ENCODE assay signal across 21 cellular contexts in genomic region chr11:7905549-7905948, GRCh38. TPM values are rescaled to one million over a fixed set of nuclear protein-coding genes. Genes with fewer than 3 reads are reported as not detected.
DNase-seq lines count a peak whose midpoint lies in the region; ATAC-seq and TF ChIP-seq lines count a peak whose summit lies in the region.
"Had no signal": no experiment of that assay in that cellular context is flagged by ENCODE, and none has a peak within 500 bp of the region (broad histone marks: within the 10 kb centered on the region; RNA-seq: fewer than 3 reads in every experiment).

No MANE protein-coding gene starts in this region.

- DNase-seq in WTC11 (ENCODE audit: low spot score) (no peak), hepatocyte (ENCODE audit: low spot score) (no peak), osteocyte (ENCODE audit: extremely low spot score, unreplicated experiment) (no peak), T-helper 9 cell (no peak), NOMO-1 (lab: John Stamatoyannopoulos, UW; ENCODE audit: unreplicated experiment in 2 of 2) (no peak)
- DNase-seq in activated CD8-positive, alpha-beta memory T cell treated with anti-CD3 and anti-CD28 coated beads for 24 hours, result no peak
- no peak for DNase-seq in stimulated activated CD8-positive, alpha-beta memory T cell treated with anti-CD3 and anti-CD28 coated beads, Interleukin-4, amount 100 ng/mL, for 48 hours
- DNase-seq: activated B cell treated with CpG ODN at 0.5 μM for 24 hours; activated CD8-positive, alpha-beta memory T cell treated with anti-CD3 and anti-CD28 coated beads, Interleukin-2, amount 50 U/mL, for 48 hours; activated naive CD4-positive, alpha-beta T cell; CD8-positive, alpha-beta memory T cell; GOT3; NCI-H526 treated with DMSO at 0.1 percent for 48 hours had no signal

- no peaks in the 10 kb centered on the region; the same call in none of the 2 replicates for H3K36me3 ChIP-seq in ES-I3 (ENCODE audit: insufficient read depth, low read length)
- no peaks in the 10 kb centered on the region for H3K36me3 ChIP-seq in hepatocyte (replicated peaks; ENCODE audit: insufficient read depth, low read depth)
- H3K36me3 ChIP-seq: vagina had no signal

- H3K27ac ChIP-seq in hepatocyte, result peak overlapping the region; percentile 69
- H3K27ac ChIP-seq: vagina had no signal

- no peaks in the 10 kb centered on the region for H3K9me3 ChIP-seq in ES-I3 (ENCODE audit: control insufficient read depth, insufficient read depth, low read length)
- no peaks in the 10 kb centered on the region for H3K9me3 ChIP-seq in hepatocyte (ENCODE audit: low read depth)
- H3K9me3 ChIP-seq: vagina had no signal

- peak overlapping the region; percentile 37 for H2AFZ ChIP-seq in hepatocyte

- H3K9ac ChIP-seq in ES-I3 (ENCODE audit: low read depth, low read length), result peak overlapping the region; percentile 56

- no peaks in the 10 kb centered on the region for H3K27me3 Mint-ChIP-seq in WTC11 (ENCODE audit: low read depth)
- H3K27me3 Mint-ChIP-seq in osteocyte (ENCODE audit: unreplicated experiment), result no peaks in the 10 kb centered on the region
- H3K27me3 Mint-ChIP-seq: brain had no signal

- H3K27me3 ChIP-seq in hepatocyte, result no peaks in the 10 kb centered on the region
- H3K27me3 ChIP-seq: vagina had no signal

- POLR2A ChIA-PET in WTC11 (lab: Charles Lee), result interaction anchor here (1.3 to 2.8 kb wide), 2 partner anchors 65 to 81 kb away, joined by 3 to 22 read pairs; partner anchors contain the start of gene EIF3F

- CTCF ChIA-PET in WTC11 (lab: Charles Lee), result interaction anchor here (0.7 to 6.2 kb wide), 24 partner anchors 10 to 553 kb away, joined by 3 to 138 read pairs (median 5); partner anchors contain the start of gene EIF3F

- H3K4me3 Mint-ChIP-seq in WTC11 (peak overlapping the region; percentile 3; the same call in 1 of the 2 replicates), osteocyte (ENCODE audit: unreplicated experiment) (no peak overlapping the region)
- H3K4me3 Mint-ChIP-seq: activated B cell treated with CpG ODN at 0.5 μM for 24 hours; brain; CD8-positive, alpha-beta memory T cell; stimulated activated effector memory CD8-positive, alpha-beta T cell treated with anti-CD3 and anti-CD28 coated beads, Interleukin-12 subunit alpha, Interleukin-12 subunit beta, amount 100 ng/mL, for 72 hours had no signal

- peak overlapping the region; percentile 83 for H3K27ac Mint-ChIP-seq in WTC11
- H3K27ac Mint-ChIP-seq in osteocyte (ENCODE audit: unreplicated experiment), result peak overlapping the region; percentile 17
- H3K27ac Mint-ChIP-seq: activated B cell treated with CpG ODN at 0.5 μM for 24 hours; brain; CD8-positive, alpha-beta memory T cell; stimulated activated effector memory CD8-positive, alpha-beta T cell treated with anti-CD3 and anti-CD28 coated beads, Interleukin-12 subunit alpha, Interleukin-12 subunit beta, amount 100 ng/mL, for 72 hours had no signal

- H4K20me1 ChIP-seq in hepatocyte (ENCODE audit: insufficient read depth, poor library complexity, severe bottlenecking), result no peaks in the 10 kb centered on the region

- H3K9me2 ChIP-seq in hepatocyte (replicated peaks; ENCODE audit: insufficient read depth), result no peaks in the 10 kb centered on the region

- H3K4me3 ChIP-seq in hepatocyte, result no peak overlapping the region
- H3K4me3 ChIP-seq: GM12878, vagina had no signal

- H3K4me1 ChIP-seq in ES-I3 (ENCODE audit: insufficient read depth, low read length) (peaks cover 25% of the 10 kb centered on the region), hepatocyte (ENCODE audit: insufficient read depth) (peaks cover 29% of the 10 kb centered on the region)
- H3K4me1 ChIP-seq: vagina had no signal

- TF ChIP-seq CTCF in WTC11 (IDR thresholded peaks at IDR 0.05) (no peak), hepatocyte (IDR thresholded peaks at IDR 0.05; ENCODE audit: poor library complexity) (no peak), osteocyte (IDR thresholded peaks at IDR 0.05) (no peak)

- H3K9me3 Mint-ChIP-seq in WTC11 (peaks cover 3% of the 10 kb centered on the region; the same call in 1 of the 2 replicates), osteocyte (ENCODE audit: unreplicated experiment) (no peaks in the 10 kb centered on the region)
- H3K9me3 Mint-ChIP-seq: brain; CD8-positive, alpha-beta memory T cell; stimulated activated effector memory CD8-positive, alpha-beta T cell treated with anti-CD3 and anti-CD28 coated beads, Interleukin-12 subunit alpha, Interleukin-12 subunit beta, amount 100 ng/mL, for 72 hours had no signal

- H3K4me2 ChIP-seq in hepatocyte, result peak overlapping the region; percentile 50

- peaks cover 5% of the 10 kb centered on the region for H3K36me3 Mint-ChIP-seq in WTC11
- no peaks in the 10 kb centered on the region for H3K36me3 Mint-ChIP-seq in osteocyte (ENCODE audit: unreplicated experiment)
- H3K36me3 Mint-ChIP-seq: brain; CD8-positive, alpha-beta memory T cell; stimulated activated effector memory CD8-positive, alpha-beta T cell treated with anti-CD3 and anti-CD28 coated beads, Interleukin-12 subunit alpha, Interleukin-12 subunit beta, amount 100 ng/mL, for 72 hours had no signal

- 74% methylated on average over 9 of the region's 9 CpGs for WGBS in hepatocyte (ENCODE audit: low lambda C conversion rate, missing lambda C conversion rate)

- ATAC-seq in WTC11, result peak; percentile 14
- ATAC-seq: GM12878; HepG2; sciatic nerve; stimulated activated effector memory CD8-positive, alpha-beta T cell treated with anti-CD3 and anti-CD28 coated beads, Interleukin-12 subunit alpha, Interleukin-12 subunit beta, amount 100 ng/mL, for 72 hours had no signal

- no peaks in the 10 kb centered on the region for H3K79me2 ChIP-seq in hepatocyte

- peaks cover 75% of the 10 kb centered on the region for H3K4me1 Mint-ChIP-seq in WTC11
- peaks cover 42% of the 10 kb centered on the region for H3K4me1 Mint-ChIP-seq in osteocyte (ENCODE audit: unreplicated experiment)
- H3K4me1 Mint-ChIP-seq: activated B cell treated with CpG ODN at 0.5 μM for 24 hours; CD8-positive, alpha-beta memory T cell; stimulated activated effector memory CD8-positive, alpha-beta T cell treated with anti-CD3 and anti-CD28 coated beads, Interleukin-12 subunit alpha, Interleukin-12 subunit beta, amount 100 ng/mL, for 72 hours had no signal

TF ChIP-seq in WTC11, 78 proteins besides CTCF, POLR2A, EP300 and RAD21:
- no peak for TF ChIP-seq ETV6 (CRISPR knock-in tag; IDR thresholded peaks at IDR 0.05)

RNA-seq across cellular contexts. Expression of gene OR10A6, which starts 25.5 kb away (rescaled TPM):
- total RNA-seq in WTC11 (2021), result not detected in 3 replicates
- not detected in 2 replicates for total RNA-seq in hepatocyte
- polyA plus RNA-seq in hepatocyte, result 0.04 TPM in 1 of 2 replicates, not detected in the other
- total RNA-seq in osteocyte, result not detected in 2 replicates
- total RNA-seq: activated B cell treated with CpG ODN at 0.5 μM for 24 hours; CD8-positive, alpha-beta memory T cell; GM12878; HepG2; RPMI7951; sciatic nerve; vagina had no signal
- polyA plus RNA-seq: CD8-positive, alpha-beta memory T cell; GM12878; HepG2 had no signal

RNA-seq across cellular contexts. Expression of gene OR10A3, which starts 36.0 kb away (rescaled TPM):
- total RNA-seq in WTC11 (2021) (not detected in 3 replicates), hepatocyte (not detected in 2 replicates), osteocyte (not detected in 2 replicates)
- not detected in 2 replicates for polyA plus RNA-seq in hepatocyte
- total RNA-seq: activated B cell treated with CpG ODN at 0.5 μM for 24 hours; CD8-positive, alpha-beta memory T cell; GM12878; HepG2; RPMI7951; sciatic nerve; vagina had no signal
- polyA plus RNA-seq: CD8-positive, alpha-beta memory T cell; HepG2 had no signal

RNA-seq across cellular contexts. Expression of gene NLRP10, which starts 59.7 kb away (rescaled TPM):
- total RNA-seq in WTC11 (2021) (0.16 to 0.77 TPM (median 0.44 TPM) in 3 replicates), hepatocyte (1.1 TPM in 1 of 2 replicates, not detected in the other), osteocyte (0.38 and 0.63 TPM in 2 replicates)
- polyA plus RNA-seq in hepatocyte, result not detected in 2 replicates
- total RNA-seq: activated B cell treated with CpG ODN at 0.5 μM for 24 hours; CD8-positive, alpha-beta memory T cell; GM12878; HepG2; RPMI7951; sciatic nerve; vagina had no signal
- polyA plus RNA-seq: CD8-positive, alpha-beta memory T cell; HepG2 had no signal
